ENCODE assay signal across 20 cellular contexts in the genomic region with DNA sequence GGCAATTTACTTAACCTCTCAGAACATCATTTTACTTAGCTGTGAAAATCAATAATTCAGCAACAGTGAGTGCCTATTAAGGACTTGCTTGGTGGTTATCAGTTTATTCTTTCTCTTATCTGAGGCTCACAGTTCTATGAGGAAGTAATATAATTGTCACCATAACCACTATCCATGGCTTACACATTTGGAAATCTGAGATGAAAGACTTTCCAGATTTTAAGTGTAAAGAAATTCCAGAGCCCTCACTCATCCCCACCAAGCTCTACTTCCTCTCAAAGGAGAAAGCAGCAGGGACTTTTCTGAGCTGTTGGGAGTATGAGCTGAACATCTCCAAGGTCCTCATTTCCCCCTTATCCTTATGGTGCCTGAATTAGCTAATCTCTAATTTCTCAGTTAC.
A peak's percentile ranks its signal among the peaks of the same experiment; 100 is the strongest.
DNase-seq lines count a peak whose midpoint lies in the region; ATAC-seq, FAIRE-seq and TF ChIP-seq lines count a peak whose summit lies in the region.
"Had no signal": no experiment of that assay in that cellular context is flagged by ENCODE, and none has a peak within 500 bp of the region (broad histone marks: within the 10 kb centered on the region; RNA-seq: fewer than 3 reads in every experiment).

No MANE protein-coding gene starts in this region.

- no TSS peak for BruUV-seq in endothelial cell of umbilical vein (replicated peaks; lab: Mats Ljungman, UMichigan)

- no peak overlapping the region for H3K23ac ChIP-seq in mesenchymal stem cell (ENCODE audit: low read length in 2 of 2)

- H3K4me1 Mint-ChIP-seq in activated CD4-positive, alpha-beta memory T cell treated with anti-CD3 and anti-CD28 coated beads, Interleukin-2, amount 10 ng/mL, durations not matched to agents 7 days and 5 days, result no peaks in the 10 kb centered on the region
- H3K4me1 Mint-ChIP-seq: activated CD4-positive, alpha-beta T cell treated with anti-CD3 and anti-CD28 coated beads, Interleukin-2, amount 10 ng/mL, durations not matched to agents 24 days and 14 days; nephron progenitor cell had no signal

- no peak overlapping the region for H3K4me3 ChIP-seq in MG63
- no peak overlapping the region for H3K4me3 ChIP-seq in endothelial cell of umbilical vein (replicated peaks in 1 of 3; ENCODE audit: insufficient read depth in 1 of 3, low read depth in 1 of 3, low read length in 3 of 3)
- H3K4me3 ChIP-seq in mesenchymal stem cell (ENCODE audit: insufficient read depth in 1 of 2, low read depth in 1 of 2, low read length in 2 of 2), result no peak overlapping the region
- H3K4me3 ChIP-seq in gastroesophageal sphincter, result no peak overlapping the region
- H3K4me3 ChIP-seq: body of pancreas, prostate gland, thoracic aorta had no signal

- no peak overlapping the region for H3K14ac ChIP-seq in mesenchymal stem cell (ENCODE audit: low read length in 2 of 2)

- no peak overlapping the region for H2BK120ac ChIP-seq in mesenchymal stem cell (ENCODE audit: low read depth, low read length)

- no peaks in the 10 kb centered on the region for H4K20me1 ChIP-seq in endothelial cell of umbilical vein (replicated peaks; ENCODE audit: control insufficient read depth, extremely low read depth, insufficient read depth, low read length)

- no peak overlapping the region for H2AK5ac ChIP-seq in mesenchymal stem cell (ENCODE audit: low read length, severe bottlenecking)

- no peaks in the 10 kb centered on the region for H3K79me2 ChIP-seq in endothelial cell of umbilical vein (ENCODE audit: control insufficient read depth, insufficient read depth, low read length)

- TF ChIP-seq EP300 in gastroesophageal sphincter (IDR thresholded peaks at IDR 0.05), result no peak

- H3K4me1 ChIP-seq in endothelial cell of umbilical vein (ENCODE audit: control insufficient read depth, extremely low read depth, insufficient read depth, low read length), result peaks cover 12% of the 10 kb centered on the region
- H3K4me1 ChIP-seq in mesenchymal stem cell (ENCODE audit: control insufficient read depth, insufficient read depth, low read depth, low read length), result peaks cover 1% of the 10 kb centered on the region
- peaks cover 0 to 9% (median 0%) of the 10 kb centered on the region in 3 donors for H3K4me1 ChIP-seq in gastroesophageal sphincter
- H3K4me1 ChIP-seq: body of pancreas had no signal

- H3K27ac ChIP-seq in endothelial cell of umbilical vein (ENCODE audit: insufficient read depth, low read depth, low read length), result no peak overlapping the region
- no peak overlapping the region for H3K27ac ChIP-seq in mesenchymal stem cell (ENCODE audit: low read length, poor library complexity, severe bottlenecking)
- H3K27ac ChIP-seq in gastroesophageal sphincter, result no peak overlapping the region
- H3K27ac ChIP-seq: body of pancreas, epithelial cell of prostate, prostate gland, thoracic aorta had no signal

- H4K8ac ChIP-seq in mesenchymal stem cell (ENCODE audit: low read length), result no peak overlapping the region

- no peak overlapping the region for H3K27ac Mint-ChIP-seq in activated CD4-positive, alpha-beta memory T cell treated with anti-CD3 and anti-CD28 coated beads, Interleukin-2, amount 10 ng/mL, durations not matched to agents 7 days and 5 days
- H3K27ac Mint-ChIP-seq: activated CD4-positive, alpha-beta T cell treated with anti-CD3 and anti-CD28 coated beads, Interleukin-2, amount 10 ng/mL, durations not matched to agents 24 days and 14 days; mesothelial cell of epicardium; nephron progenitor cell had no signal

- no peak overlapping the region for H3K4me3 Mint-ChIP-seq in activated CD4-positive, alpha-beta memory T cell treated with anti-CD3 and anti-CD28 coated beads, Interleukin-2, amount 10 ng/mL, durations not matched to agents 7 days and 5 days
- H3K4me3 Mint-ChIP-seq: activated CD4-positive, alpha-beta T cell treated with anti-CD3 and anti-CD28 coated beads, Interleukin-2, amount 10 ng/mL, durations not matched to agents 24 days and 14 days; mesothelial cell of epicardium; nephron progenitor cell had no signal

- H3K27me3 ChIP-seq in MG63, result no peaks in the 10 kb centered on the region
- H3K27me3 ChIP-seq in endothelial cell of umbilical vein (ENCODE audit: control insufficient read depth in 2 of 2, insufficient read depth in 2 of 2, low read length in 2 of 2), result no peaks in the 10 kb centered on the region
- H3K27me3 ChIP-seq in mesenchymal stem cell (ENCODE audit: control insufficient read depth in 1 of 2, insufficient read depth in 1 of 2, low read length in 2 of 2), result no peaks in the 10 kb centered on the region
- H3K27me3 ChIP-seq in gastroesophageal sphincter, result no peaks in the 10 kb centered on the region
- H3K27me3 ChIP-seq: body of pancreas had no signal

- no peak overlapping the region for H3K4ac ChIP-seq in mesenchymal stem cell (ENCODE audit: low read depth in 1 of 2, low read length in 2 of 2)

- TF ChIP-seq POLR2A in endothelial cell of umbilical vein (IDR thresholded peaks at IDR 0.05; ENCODE audit: low read depth, low read length) (no peak), gastroesophageal sphincter (IDR thresholded peaks at IDR 0.05) (no peak)

- no peaks in the 10 kb centered on the region for H3K9me1 ChIP-seq in endothelial cell of umbilical vein (replicated peaks; ENCODE audit: control insufficient read depth, extremely low read depth, insufficient read depth, low read length)

- H3K36me3 ChIP-seq in MG63 (no peaks in the 10 kb centered on the region), endothelial cell of umbilical vein (ENCODE audit: control insufficient read depth in 2 of 2, extremely low read depth in 1 of 2, insufficient read depth in 2 of 2, low read length in 2 of 2) (no peaks in the 10 kb centered on the region), mesenchymal stem cell (ENCODE audit: control insufficient read depth in 1 of 2, insufficient read depth in 2 of 2, low read depth in 1 of 2, low read length in 2 of 2) (no peaks in the 10 kb centered on the region), gastroesophageal sphincter (no peaks in the 10 kb centered on the region)
- H3K36me3 ChIP-seq: prostate gland, thoracic aorta had no signal

- H3K9ac ChIP-seq in endothelial cell of umbilical vein (replicated peaks; ENCODE audit: extremely low read depth, insufficient read depth, low read length) (no peak overlapping the region), mesenchymal stem cell (ENCODE audit: low read length) (no peak overlapping the region)

- no peak overlapping the region for H4K91ac ChIP-seq in mesenchymal stem cell (ENCODE audit: low read length)

- H3K4me2 ChIP-seq in endothelial cell of umbilical vein (ENCODE audit: insufficient read depth, low read length) (peak overlapping the region; percentile 2), mesenchymal stem cell (ENCODE audit: low read length, poor library complexity, severe bottlenecking) (no peak overlapping the region)

- POLR2A ChIA-PET in endothelial cell of umbilical vein (lab: Charles Lee), result interaction anchor here (0.7 to 1.0 kb wide), 2 partner anchors 13 to 356 kb away, joined by 3 to 6 read pairs; no protein-coding TSS in a partner anchor
- POLR2A ChIA-PET in activated CD4-positive, alpha-beta memory T cell treated with anti-CD3 and anti-CD28 coated beads, Interleukin-2, amount 10 ng/mL, durations not matched to agents 7 days and 5 days (lab: Charles Lee), result no interaction called here

- CTCF ChIA-PET in endothelial cell of umbilical vein (lab: Charles Lee), result interaction anchor here (0.7 to 7.8 kb wide), 12 partner anchors 14 to 718 kb away, joined by 3 to 79 read pairs (median 6); no protein-coding TSS in a partner anchor
- CTCF ChIA-PET in activated CD4-positive, alpha-beta memory T cell treated with anti-CD3 and anti-CD28 coated beads, Interleukin-2, amount 10 ng/mL, durations not matched to agents 7 days and 5 days (lab: Charles Lee), result no interaction called here

- peak; percentile 26 for FAIRE-seq in endothelial cell of umbilical vein (lab: Jason Lieb, UNC)

- ATAC-seq in gastroesophageal sphincter, result no peak
- ATAC-seq: body of pancreas, left cardiac atrium had no signal

- H2AFZ ChIP-seq in endothelial cell of umbilical vein (ENCODE audit: low read depth, low read length), result no peak overlapping the region
- H2AFZ ChIP-seq in mesenchymal stem cell (ENCODE audit: low read depth, low read length), result no peak overlapping the region

- no peak for TF ChIP-seq CTCF in endothelial cell of umbilical vein (IDR thresholded peaks at IDR 0.05; ENCODE audit: extremely low read depth in 1 of 2, insufficient read depth in 1 of 2, low read depth in 1 of 2, low read length in 2 of 2)
- TF ChIP-seq CTCF in gastroesophageal sphincter (IDR thresholded peaks at IDR 0.05), result no peak

- H3K18ac ChIP-seq in mesenchymal stem cell (ENCODE audit: low read depth in 1 of 2, low read length in 2 of 2), result no peak overlapping the region

- H3K9me3 Mint-ChIP-seq in activated CD4-positive, alpha-beta memory T cell treated with anti-CD3 and anti-CD28 coated beads, Interleukin-2, amount 10 ng/mL, durations not matched to agents 7 days and 5 days, result peaks cover 5% of the 10 kb centered on the region
- H3K9me3 Mint-ChIP-seq: activated CD4-positive, alpha-beta T cell treated with anti-CD3 and anti-CD28 coated beads, Interleukin-2, amount 10 ng/mL, durations not matched to agents 24 days and 14 days had no signal

- DNase-seq in GM03348 (ENCODE audit: low spot score), result peak; percentile 60
- peak; percentile 22 for DNase-seq in MG63
- peak; percentile 63 for DNase-seq in endothelial cell of umbilical vein (ENCODE audit: low read depth, low spot score)
- peak; percentile 43 for DNase-seq in mesenchymal stem cell
- DNase-seq in activated CD4-positive, alpha-beta memory T cell treated with anti-CD3 and anti-CD28 coated beads, Interleukin-2, amount 10 ng/mL, durations not matched to agents 7 days and 5 days, result no peak
- no peak for DNase-seq in head of caudate nucleus
- no peak for DNase-seq in stimulated activated naive CD4-positive, alpha-beta T cell (lab: John Stamatoyannopoulos, UW)
- DNase-seq: activated CD4-positive, alpha-beta T cell treated with anti-CD3 and anti-CD28 coated beads, Interleukin-2, amount 10 ng/mL, durations not matched to agents 24 days and 14 days; activated naive CD4-positive, alpha-beta T cell; body of pancreas; left cardiac atrium; MM.1S; NCI-H1694 treated with DMSO at 0.1 percent for 48 hours; nephron progenitor cell; RPMI8226 had no signal

- no peaks in the 10 kb centered on the region for H3K36me3 Mint-ChIP-seq in activated CD4-positive, alpha-beta memory T cell treated with anti-CD3 and anti-CD28 coated beads, Interleukin-2, amount 10 ng/mL, durations not matched to agents 7 days and 5 days (ENCODE audit: low read depth)

- no peak overlapping the region for H2BK12ac ChIP-seq in mesenchymal stem cell (ENCODE audit: low read length in 2 of 2)

- intact Hi-C loops in endothelial cell of umbilical vein (cut with micrococcal nuclease) (loop anchor here (5.0 kb wide), 1 partner anchor 534 kb away; no protein-coding TSS in a partner anchor), head of caudate nucleus (cut with DNase I) (no loop called here)

- H2BK5ac ChIP-seq in mesenchymal stem cell (ENCODE audit: low read depth, low read length, poor library complexity, severe bottlenecking), result no peak overlapping the region

- dilution Hi-C loops in endothelial cell of umbilical vein (cut with MboI; ENCODE audit: extremely low pct_ligation_motif_present, low sequenced_read_pairs), result no loop called here

- H3K27me3 Mint-ChIP-seq in activated CD4-positive, alpha-beta memory T cell treated with anti-CD3 and anti-CD28 coated beads, Interleukin-2, amount 10 ng/mL, durations not matched to agents 7 days and 5 days, result no peaks in the 10 kb centered on the region
- H3K27me3 Mint-ChIP-seq: activated CD4-positive, alpha-beta T cell treated with anti-CD3 and anti-CD28 coated beads, Interleukin-2, amount 10 ng/mL, durations not matched to agents 24 days and 14 days had no signal

- peaks cover 28% of the 10 kb centered on the region for H3K79me1 ChIP-seq in mesenchymal stem cell (replicated peaks; ENCODE audit: low read length, poor library complexity, severe bottlenecking)

- peaks cover 9% of the 10 kb centered on the region for H3K9me3 ChIP-seq in MG63
- no peaks in the 10 kb centered on the region for H3K9me3 ChIP-seq in endothelial cell of umbilical vein (replicated peaks; ENCODE audit: control insufficient read depth, insufficient read depth, low read length)
- peaks cover 7% of the 10 kb centered on the region for H3K9me3 ChIP-seq in mesenchymal stem cell (ENCODE audit: control insufficient read depth, low read length)
- no peaks in the 10 kb centered on the region for H3K9me3 ChIP-seq in gastroesophageal sphincter
- H3K9me3 ChIP-seq: prostate gland, thoracic aorta had no signal

- H2BK15ac ChIP-seq in mesenchymal stem cell (ENCODE audit: low read depth, poor library complexity, severe bottlenecking), result no peak overlapping the region

Comparison
In these comparisons a context has a peak if more than half of its experiments do, and no peak if none do; other contexts are left out.
1. DNase-seq: peak in GM03348 (single experiment), MG63 (single experiment), endothelial cell of umbilical vein (single experiment) and mesenchymal stem cell (single experiment); none in activated CD4-positive, alpha-beta memory T cell treated with anti-CD3 and anti-CD28 coated beads, Interleukin-2, amount 10 ng/mL, durations not matched to agents 7 days and 5 days (single experiment), head of caudate nucleus (0 of 42) and stimulated activated naive CD4-positive, alpha-beta T cell (0 of 6).